ENCODE assay signal across 23 cellular contexts in genomic region chr22:29706493-29706892, GRCh38. TPM values are rescaled to one million over a fixed set of nuclear protein-coding genes. Genes with fewer than 3 reads are reported as not detected.
DNase-seq lines count a peak whose midpoint lies in the region; ATAC-seq, FAIRE-seq and TF ChIP-seq lines count a peak whose summit lies in the region.
"Had no signal": no experiment of that assay in that cellular context is flagged by ENCODE, and none has a peak within 500 bp of the region (broad histone marks: within the 10 kb centered on the region; RNA-seq: fewer than 3 reads in every experiment).

No MANE protein-coding gene starts in this region.

- no peaks in the 10 kb centered on the region for H3K79me2 ChIP-seq in K562 (ENCODE audit: control insufficient read depth, insufficient read depth, low read length)

- H3K9me3 Mint-ChIP-seq in osteocyte (ENCODE audit: unreplicated experiment): no peaks in the 10 kb centered on the region
- H3K9me3 Mint-ChIP-seq: activated naive CD4-positive, alpha-beta T cell treated with anti-CD3 and anti-CD28 coated beads, Interleukin-2, amount 10 ng/mL, durations not matched to agents 7 days and 5 days; IgD-negative memory B cell; natural killer cell treated with Interleukin-12 subunit alpha and Interleukin-12 subunit beta and Interleukin-15 and Interleukin-18, amount 100 ng/mL, for 72 hours; type B pancreatic cell had no signal

- TF ChIP-seq POLR2A in K562 (conservative IDR thresholded peaks at IDR 0.05): no peak

- no peak overlapping the region for H2AFZ ChIP-seq in K562 (ENCODE audit: low read depth, low read length)

- H3K9me1 ChIP-seq in K562 (ENCODE audit: control insufficient read depth, insufficient read depth, low read length): no peaks in the 10 kb centered on the region

- TF ChIP-seq CTCF in BE2C (IDR thresholded peaks at IDR 0.05; ENCODE audit: low read depth, low read length) (no peak), K562 (IDR thresholded peaks at IDR 0.05 in 2 of 3, conservative IDR thresholded peaks at IDR 0.05 in 1 of 3; ENCODE audit: insufficient read depth in 2 of 3, low read depth in 1 of 3, low read length in 3 of 3) (no peak), osteocyte (IDR thresholded peaks at IDR 0.05) (no peak)

- 6% methylated on average over 6 of the region's 9 CpGs for WGBS in K562 (ENCODE audit: insufficient coverage, low coverage, missing lambda C conversion rate)

- peaks cover 18% of the 10 kb centered on the region for H3K27me3 Mint-ChIP-seq in osteocyte (ENCODE audit: unreplicated experiment)
- H3K27me3 Mint-ChIP-seq: natural killer cell treated with Interleukin-12 subunit alpha and Interleukin-12 subunit beta and Interleukin-15 and Interleukin-18, amount 100 ng/mL, for 72 hours had no signal

- POLR2A ChIA-PET in K562 (lab: Yijun Ruan, JAX): interaction anchor here (0.6 to 1.2 kb wide), 2 partner anchors 12 to 351 kb away, joined by 3 read pairs; no protein-coding TSS in a partner anchor

- no peak for ATAC-seq in K562
- no peak for ATAC-seq in GM21381 (IDR thresholded peaks at IDR 0.05; ENCODE audit: unreplicated experiment)
- ATAC-seq in HG03039 (IDR thresholded peaks at IDR 0.05; ENCODE audit: unreplicated experiment): no peak
- ATAC-seq: heart left ventricle; natural killer cell treated with Interleukin-12 subunit alpha and Interleukin-12 subunit beta and Interleukin-15 and Interleukin-18, amount 100 ng/mL, for 72 hours had no signal

- TF ChIP-seq RAD21 in K562 (CRISPR knock-in tag; conservative IDR thresholded peaks at IDR 0.05 in 1 of 2, IDR thresholded peaks at IDR 0.05 in 1 of 2): no peak

- intact Hi-C loops in K562 (cut with micrococcal nuclease): no loop called here

- H4K20me1 ChIP-seq in BLaER1 (no peaks in the 10 kb centered on the region), K562 (replicated peaks; ENCODE audit: control insufficient read depth, insufficient read depth, low read length) (no peaks in the 10 kb centered on the region)

- peaks cover 2% of the 10 kb centered on the region for H3K4me1 Mint-ChIP-seq in osteocyte (ENCODE audit: unreplicated experiment)

- CTCF ChIA-PET in K562 (lab: Yijun Ruan, JAX; ENCODE audit: low intra/inter-chr PET ratio): interaction anchor here (0.5 kb wide), 1 partner anchor 21 kb away, joined by 4 read pairs; no protein-coding TSS in a partner anchor

- H3K4me3 ChIP-seq in BE2C (ENCODE audit: low read depth, low read length): no peak overlapping the region
- H3K4me3 ChIP-seq in BLaER1: no peak overlapping the region
- H3K4me3 ChIP-seq in K562: no peak overlapping the region
- H3K4me3 ChIP-seq: heart left ventricle, left ventricle myocardium inferior, sigmoid colon had no signal

- H3K27ac ChIP-seq in BLaER1 (no peak overlapping the region), K562 (ENCODE audit: extremely low read depth, low read depth, low read length) (no peak overlapping the region)
- H3K27ac ChIP-seq: heart left ventricle, HL-60, left ventricle myocardium inferior had no signal

- H3K27ac Mint-ChIP-seq in osteocyte (ENCODE audit: unreplicated experiment): no peak overlapping the region
- H3K27ac Mint-ChIP-seq: activated naive CD4-positive, alpha-beta T cell treated with anti-CD3 and anti-CD28 coated beads, Interleukin-2, amount 10 ng/mL, durations not matched to agents 7 days and 5 days; IgD-negative memory B cell; natural killer cell treated with Interleukin-12 subunit alpha and Interleukin-12 subunit beta and Interleukin-15 and Interleukin-18, amount 100 ng/mL, for 72 hours; type B pancreatic cell had no signal

- H3K9ac ChIP-seq in BLaER1: peak overlapping the region; percentile 12; the same call in 1 of the 2 replicates
- no peak overlapping the region for H3K9ac ChIP-seq in K562 (ENCODE audit: insufficient read depth in 1 of 2, low read depth in 2 of 2, low read length in 2 of 2)

- H3K4me1 ChIP-seq in BE2C (peaks cover 55% of the 10 kb centered on the region), BLaER1 (peaks cover 59% of the 10 kb centered on the region), K562 (replicated peaks in 1 of 2; ENCODE audit: control insufficient read depth in 2 of 2, insufficient read depth in 2 of 2, low read length in 2 of 2) (peaks cover 0 to 27% of the 10 kb centered on the region in 2 experiments; a peak in 3 of 5 replicates)

- H3K27me3 ChIP-seq in BE2C (no peaks in the 10 kb centered on the region), BLaER1 (no peaks in the 10 kb centered on the region), K562 (ENCODE audit: control insufficient read depth in 2 of 2, insufficient read depth in 2 of 2, low read length in 2 of 2) (peaks cover 0 to 30% of the 10 kb centered on the region in 2 experiments; a peak in 3 of 5 replicates)

- H3K36me3 Mint-ChIP-seq in osteocyte (ENCODE audit: unreplicated experiment): no peaks in the 10 kb centered on the region
- H3K36me3 Mint-ChIP-seq: activated naive CD4-positive, alpha-beta T cell treated with anti-CD3 and anti-CD28 coated beads, Interleukin-2, amount 10 ng/mL, durations not matched to agents 7 days and 5 days; IgD-negative memory B cell; natural killer cell treated with Interleukin-12 subunit alpha and Interleukin-12 subunit beta and Interleukin-15 and Interleukin-18, amount 100 ng/mL, for 72 hours; type B pancreatic cell had no signal

- H3K4me3 Mint-ChIP-seq in osteocyte (ENCODE audit: unreplicated experiment): no peak overlapping the region
- H3K4me3 Mint-ChIP-seq: activated naive CD4-positive, alpha-beta T cell treated with anti-CD3 and anti-CD28 coated beads, Interleukin-2, amount 10 ng/mL, durations not matched to agents 7 days and 5 days; IgD-negative memory B cell; natural killer cell treated with Interleukin-12 subunit alpha and Interleukin-12 subunit beta and Interleukin-15 and Interleukin-18, amount 100 ng/mL, for 72 hours; type B pancreatic cell had no signal

- DNase-seq in BE2C (peak; percentile 55), NCI-H446 treated with DMSO at 0.1 percent for 48 hours (lab: John Stamatoyannopoulos, UW) (peak; percentile 21), K562 (ENCODE audit: extremely low read depth in 1 of 4, low spot score in 3 of 4) (no peak), HuH-7.5 (ENCODE audit: low spot score) (no peak), osteocyte (ENCODE audit: extremely low spot score, unreplicated experiment) (no peak)
- DNase-seq: activated naive CD4-positive, alpha-beta T cell treated with anti-CD3 and anti-CD28 coated beads, Interleukin-2, amount 10 ng/mL, durations not matched to agents 7 days and 5 days; activated T-cell treated with anti-CD3 and anti-CD28 coated beads, Interleukin-2, amount 50 U/mL, for 48 hours; caudate nucleus; heart left ventricle; left ventricle myocardium inferior; NCI-H1930; NCI-H510A treated with DMSO at 0.1 percent for 48 hours; posterior cingulate gyrus; sigmoid colon; stimulated activated CD4-positive, alpha-beta T cell treated with anti-CD3 and anti-CD28 coated beads, Interleukin-15, amount 100 ng/mL, for 24 hours had no signal

- in situ Hi-C loops in K562 (cut with MboI): no loop called here

- H3K36me3 ChIP-seq in BE2C (no peaks in the 10 kb centered on the region), BLaER1 (no peaks in the 10 kb centered on the region), K562 (ENCODE audit: control insufficient read depth, insufficient read depth, low read length) (no peaks in the 10 kb centered on the region)
- H3K36me3 ChIP-seq: heart left ventricle, left ventricle myocardium inferior, sigmoid colon had no signal

- no peaks in the 10 kb centered on the region for H3K9me3 ChIP-seq in BE2C
- H3K9me3 ChIP-seq in BLaER1: no peaks in the 10 kb centered on the region
- no peaks in the 10 kb centered on the region for H3K9me3 ChIP-seq in K562 (replicated peaks; ENCODE audit: control insufficient read depth, insufficient read depth, low read depth, low read length)
- H3K9me3 ChIP-seq: heart left ventricle, left ventricle myocardium inferior, sigmoid colon had no signal

- no peak for FAIRE-seq in K562 (lab: Jason Lieb, UNC)

- no TSS peak for BruUV-seq in K562 (replicated peaks; lab: Mats Ljungman, UMichigan)

- H3K4me2 ChIP-seq in BLaER1: peak overlapping the region; percentile 89
- no peak overlapping the region for H3K4me2 ChIP-seq in K562 (ENCODE audit: insufficient read depth, low read length)

- TF ChIP-seq EP300 in K562 (IDR thresholded peaks at IDR 0.05; ENCODE audit: low read length): no peak

TF ChIP-seq in K562, 482 proteins besides CTCF, POLR2A, EP300 and RAD21:
- no peak for TF ChIP-seq MYNN (IDR thresholded peaks at IDR 0.05)
- TF ChIP-seq MYNN (CRISPR knock-in tag; IDR thresholded peaks at IDR 0.05): no peak
- TF ChIP-seq PKNOX1 (IDR thresholded peaks at IDR 0.05): peak; percentile 36; the same call in 1 of the 2 replicates

RNA-seq across cellular contexts. Expression of gene CABP7, which starts 13.3 kb away (rescaled TPM):
- polyA plus RNA-seq in BE2C (2012; ENCODE audit: insufficient read depth, insufficient read length, low read depth): 0.79 TPM
- not detected in 2 replicates for total RNA-seq in K562 (2011; cell fraction: chromatin; rRNA removed; ENCODE audit: low replicate concordance)
- total RNA-seq in K562 (2011; cell fraction: nucleolus; rRNA removed): not detected in 2 replicates
- not detected in 2 replicates for total RNA-seq in K562 (2011; cell fraction: nucleoplasm; rRNA removed)
- total RNA-seq in K562 (2014; rRNA removed) (not detected in 2 replicates), K562 (2014; rRNA removed; fragmentation: Illumina TruSeq; extraction: Trizol) (not detected in 2 replicates), K562 (2015; rRNA removed; fragmentation: Illumina TruSeq; extraction: Trizol) (not detected in 2 replicates), K562 (2021) (not detected in 2 replicates), osteocyte (not detected in 2 replicates)
- polyA plus RNA-seq in K562 (2011; rRNA removed) (not detected in 2 replicates), K562 (2014; fragmentation: Illumina TruSeq; extraction: Trizol) (not detected in 2 replicates), K562 (2014; fragmentation: Nextera tagmentation; extraction: Ambion mirVana) (not detected), K562 (2014; rRNA removed) (not detected in 2 replicates)
- 0.01 TPM in 1 of 2 replicates, not detected in the other for polyA plus RNA-seq in K562 (2011; cell fraction: cytosol; rRNA removed)
- polyA plus RNA-seq in K562 (2011; cell fraction: nucleus; rRNA removed): 0.06 TPM in 1 of 2 replicates, not detected in the other
- 0.05 TPM in 1 of 2 replicates, not detected in the other for polyA plus RNA-seq in K562 (2012)
- polyA minus RNA-seq in K562 (2011; rRNA and poly(A)+ RNA removed): not detected in 2 replicates
- polyA minus RNA-seq in K562 (2011; cell fraction: cytosol; rRNA and poly(A)+ RNA removed): not detected in 2 replicates
- polyA minus RNA-seq in K562 (2011; cell fraction: nucleus; rRNA and poly(A)+ RNA removed): not detected in 2 replicates
- total RNA-seq: dermis microvascular lymphatic vessel endothelial cell, heart left ventricle, left ventricle myocardium inferior had no signal

Comparison
In these comparisons a context has a peak if more than half of its experiments do, and no peak if none do; other contexts are left out.
1. DNase-seq: peak in BE2C (single experiment) and NCI-H446 treated with DMSO at 0.1 percent for 48 hours (single experiment); none in K562 (0 of 4), HuH-7.5 (single experiment) and osteocyte (single experiment).